ENCODE assay signal across 1 cellular context in the genomic region with DNA sequence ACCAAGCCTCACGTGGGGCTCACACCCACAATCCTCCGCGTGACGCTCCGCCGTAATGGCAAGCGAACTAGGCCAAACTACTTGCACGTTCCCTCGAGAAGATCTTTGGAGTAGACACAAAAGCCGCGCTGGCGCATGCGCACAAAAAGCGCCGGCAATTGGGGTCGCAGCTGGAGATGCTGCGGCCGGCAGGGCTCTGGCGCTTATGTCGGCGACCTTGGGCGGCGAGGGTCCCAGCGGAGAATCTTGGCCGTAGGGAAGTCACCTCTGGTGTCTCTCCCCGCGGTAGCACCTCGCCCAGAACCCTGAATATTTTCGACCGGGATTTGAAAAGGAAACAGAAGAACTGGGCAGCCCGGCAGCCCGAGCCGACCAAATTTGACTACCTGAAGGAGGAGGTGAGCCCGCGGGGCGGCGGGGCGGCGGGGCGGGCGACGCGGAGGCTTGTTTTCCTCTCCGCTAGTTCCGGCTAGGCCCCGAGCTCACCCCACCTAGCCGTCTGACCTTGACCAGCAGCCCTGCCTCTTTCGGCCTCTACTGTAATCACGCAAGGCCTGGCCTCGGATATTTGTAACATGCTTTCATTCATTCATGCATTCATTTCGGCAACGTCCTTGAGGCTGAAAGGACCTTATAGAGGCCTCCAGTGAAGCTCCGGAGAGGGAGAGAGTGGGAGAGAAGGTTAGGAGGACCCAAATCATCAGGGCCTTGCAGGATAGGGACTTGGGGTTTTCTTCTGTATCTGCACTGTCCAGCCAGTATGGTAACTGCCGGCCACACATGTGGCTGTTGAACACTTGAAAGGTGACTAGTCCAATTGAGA.
A peak's percentile ranks its signal among the peaks of the same experiment; 100 is the strongest.
TF ChIP-seq lines count a peak whose summit lies in the region.

A gene with protein sequence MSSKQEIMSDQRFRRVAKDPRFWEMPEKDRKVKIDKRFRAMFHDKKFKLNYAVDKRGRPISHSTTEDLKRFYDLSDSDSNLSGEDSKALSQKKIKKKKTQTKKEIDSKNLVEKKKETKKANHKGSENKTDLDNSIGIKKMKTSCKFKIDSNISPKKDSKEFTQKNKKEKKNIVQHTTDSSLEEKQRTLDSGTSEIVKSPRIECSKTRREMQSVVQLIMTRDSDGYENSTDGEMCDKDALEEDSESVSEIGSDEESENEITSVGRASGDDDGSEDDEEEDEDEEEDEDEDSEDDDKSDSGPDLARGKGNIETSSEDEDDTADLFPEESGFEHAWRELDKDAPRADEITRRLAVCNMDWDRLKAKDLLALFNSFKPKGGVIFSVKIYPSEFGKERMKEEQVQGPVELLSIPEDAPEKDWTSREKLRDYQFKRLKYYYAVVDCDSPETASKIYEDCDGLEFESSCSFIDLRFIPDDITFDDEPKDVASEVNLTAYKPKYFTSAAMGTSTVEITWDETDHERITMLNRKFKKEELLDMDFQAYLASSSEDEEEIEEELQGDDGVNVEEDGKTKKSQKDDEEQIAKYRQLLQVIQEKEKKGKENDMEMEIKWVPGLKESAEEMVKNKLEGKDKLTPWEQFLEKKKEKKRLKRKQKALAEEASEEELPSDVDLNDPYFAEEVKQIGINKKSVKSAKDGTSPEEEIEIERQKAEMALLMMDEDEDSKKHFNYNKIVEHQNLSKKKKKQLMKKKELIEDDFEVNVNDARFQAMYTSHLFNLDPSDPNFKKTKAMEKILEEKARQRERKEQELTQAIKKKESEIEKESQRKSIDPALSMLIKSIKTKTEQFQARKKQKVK (minus strand): TSS at position 27 of the 823 bp plus-strand sequence. CDS start 1,779 bp downstream, outside the sequence.
A gene with protein sequence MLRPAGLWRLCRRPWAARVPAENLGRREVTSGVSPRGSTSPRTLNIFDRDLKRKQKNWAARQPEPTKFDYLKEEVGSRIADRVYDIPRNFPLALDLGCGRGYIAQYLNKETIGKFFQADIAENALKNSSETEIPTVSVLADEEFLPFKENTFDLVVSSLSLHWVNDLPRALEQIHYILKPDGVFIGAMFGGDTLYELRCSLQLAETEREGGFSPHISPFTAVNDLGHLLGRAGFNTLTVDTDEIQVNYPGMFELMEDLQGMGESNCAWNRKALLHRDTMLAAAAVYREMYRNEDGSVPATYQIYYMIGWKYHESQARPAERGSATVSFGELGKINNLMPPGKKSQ (plus strand): TSS at position 136 of the 823 bp plus-strand sequence. CDS start 41 bp downstream, at position 177.

TF ChIP-seq in GM12878, 131 proteins besides CTCF, POLR2A, EP300 and RAD21 (continued from another document and continues in another):
- TF ChIP-seq, protein P1, sequence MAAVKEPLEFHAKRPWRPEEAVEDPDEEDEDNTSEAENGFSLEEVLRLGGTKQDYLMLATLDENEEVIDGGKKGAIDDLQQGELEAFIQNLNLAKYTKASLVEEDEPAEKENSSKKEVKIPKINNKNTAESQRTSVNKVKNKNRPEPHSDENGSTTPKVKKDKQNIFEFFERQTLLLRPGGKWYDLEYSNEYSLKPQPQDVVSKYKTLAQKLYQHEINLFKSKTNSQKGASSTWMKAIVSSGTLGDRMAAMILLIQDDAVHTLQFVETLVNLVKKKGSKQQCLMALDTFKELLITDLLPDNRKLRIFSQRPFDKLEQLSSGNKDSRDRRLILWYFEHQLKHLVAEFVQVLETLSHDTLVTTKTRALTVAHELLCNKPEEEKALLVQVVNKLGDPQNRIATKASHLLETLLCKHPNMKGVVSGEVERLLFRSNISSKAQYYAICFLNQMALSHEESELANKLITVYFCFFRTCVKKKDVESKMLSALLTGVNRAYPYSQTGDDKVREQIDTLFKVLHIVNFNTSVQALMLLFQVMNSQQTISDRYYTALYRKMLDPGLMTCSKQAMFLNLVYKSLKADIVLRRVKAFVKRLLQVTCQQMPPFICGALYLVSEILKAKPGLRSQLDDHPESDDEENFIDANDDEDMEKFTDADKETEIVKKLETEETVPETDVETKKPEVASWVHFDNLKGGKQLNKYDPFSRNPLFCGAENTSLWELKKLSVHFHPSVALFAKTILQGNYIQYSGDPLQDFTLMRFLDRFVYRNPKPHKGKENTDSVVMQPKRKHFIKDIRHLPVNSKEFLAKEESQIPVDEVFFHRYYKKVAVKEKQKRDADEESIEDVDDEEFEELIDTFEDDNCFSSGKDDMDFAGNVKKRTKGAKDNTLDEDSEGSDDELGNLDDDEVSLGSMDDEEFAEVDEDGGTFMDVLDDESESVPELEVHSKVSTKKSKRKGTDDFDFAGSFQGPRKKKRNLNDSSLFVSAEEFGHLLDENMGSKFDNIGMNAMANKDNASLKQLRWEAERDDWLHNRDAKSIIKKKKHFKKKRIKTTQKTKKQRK (IDR thresholded peaks at IDR 0.05; ENCODE audit: low read depth, low read length), result no peak
- TF ChIP-seq, protein P2, sequence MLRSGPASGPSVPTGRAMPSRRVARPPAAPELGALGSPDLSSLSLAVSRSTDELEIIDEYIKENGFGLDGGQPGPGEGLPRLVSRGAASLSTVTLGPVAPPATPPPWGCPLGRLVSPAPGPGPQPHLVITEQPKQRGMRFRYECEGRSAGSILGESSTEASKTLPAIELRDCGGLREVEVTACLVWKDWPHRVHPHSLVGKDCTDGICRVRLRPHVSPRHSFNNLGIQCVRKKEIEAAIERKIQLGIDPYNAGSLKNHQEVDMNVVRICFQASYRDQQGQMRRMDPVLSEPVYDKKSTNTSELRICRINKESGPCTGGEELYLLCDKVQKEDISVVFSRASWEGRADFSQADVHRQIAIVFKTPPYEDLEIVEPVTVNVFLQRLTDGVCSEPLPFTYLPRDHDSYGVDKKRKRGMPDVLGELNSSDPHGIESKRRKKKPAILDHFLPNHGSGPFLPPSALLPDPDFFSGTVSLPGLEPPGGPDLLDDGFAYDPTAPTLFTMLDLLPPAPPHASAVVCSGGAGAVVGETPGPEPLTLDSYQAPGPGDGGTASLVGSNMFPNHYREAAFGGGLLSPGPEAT (IDR thresholded peaks at IDR 0.05; ENCODE audit: low read depth), result peak; percentile 86
- TF ChIP-seq BACH1 (IDR thresholded peaks at IDR 0.05; ENCODE audit: borderline replicate concordance), result 0 out of 2 replicates have a peak, but pooled peaks have one; percentile 62
- TF ChIP-seq, protein P3, sequence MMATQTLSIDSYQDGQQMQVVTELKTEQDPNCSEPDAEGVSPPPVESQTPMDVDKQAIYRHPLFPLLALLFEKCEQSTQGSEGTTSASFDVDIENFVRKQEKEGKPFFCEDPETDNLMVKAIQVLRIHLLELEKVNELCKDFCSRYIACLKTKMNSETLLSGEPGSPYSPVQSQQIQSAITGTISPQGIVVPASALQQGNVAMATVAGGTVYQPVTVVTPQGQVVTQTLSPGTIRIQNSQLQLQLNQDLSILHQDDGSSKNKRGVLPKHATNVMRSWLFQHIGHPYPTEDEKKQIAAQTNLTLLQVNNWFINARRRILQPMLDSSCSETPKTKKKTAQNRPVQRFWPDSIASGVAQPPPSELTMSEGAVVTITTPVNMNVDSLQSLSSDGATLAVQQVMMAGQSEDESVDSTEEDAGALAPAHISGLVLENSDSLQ (IDR thresholded peaks at IDR 0.05), result peak; percentile 27; the same call in 1 of the 2 replicates
- peak; percentile 98; the same call in 1 of the 2 replicates for TF ChIP-seq MXI1 (IDR thresholded peaks at IDR 0.05; ENCODE audit: low read depth, low read length)
- TF ChIP-seq, protein P4, sequence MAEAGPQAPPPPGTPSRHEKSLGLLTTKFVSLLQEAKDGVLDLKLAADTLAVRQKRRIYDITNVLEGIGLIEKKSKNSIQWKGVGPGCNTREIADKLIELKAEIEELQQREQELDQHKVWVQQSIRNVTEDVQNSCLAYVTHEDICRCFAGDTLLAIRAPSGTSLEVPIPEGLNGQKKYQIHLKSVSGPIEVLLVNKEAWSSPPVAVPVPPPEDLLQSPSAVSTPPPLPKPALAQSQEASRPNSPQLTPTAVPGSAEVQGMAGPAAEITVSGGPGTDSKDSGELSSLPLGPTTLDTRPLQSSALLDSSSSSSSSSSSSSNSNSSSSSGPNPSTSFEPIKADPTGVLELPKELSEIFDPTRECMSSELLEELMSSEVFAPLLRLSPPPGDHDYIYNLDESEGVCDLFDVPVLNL (IDR thresholded peaks at IDR 0.05; ENCODE audit: low read depth, low read length), result no peak
- TF ChIP-seq JUND (IDR thresholded peaks at IDR 0.05; ENCODE audit: low read depth, low read length), result no peak
- TF ChIP-seq, protein P5, sequence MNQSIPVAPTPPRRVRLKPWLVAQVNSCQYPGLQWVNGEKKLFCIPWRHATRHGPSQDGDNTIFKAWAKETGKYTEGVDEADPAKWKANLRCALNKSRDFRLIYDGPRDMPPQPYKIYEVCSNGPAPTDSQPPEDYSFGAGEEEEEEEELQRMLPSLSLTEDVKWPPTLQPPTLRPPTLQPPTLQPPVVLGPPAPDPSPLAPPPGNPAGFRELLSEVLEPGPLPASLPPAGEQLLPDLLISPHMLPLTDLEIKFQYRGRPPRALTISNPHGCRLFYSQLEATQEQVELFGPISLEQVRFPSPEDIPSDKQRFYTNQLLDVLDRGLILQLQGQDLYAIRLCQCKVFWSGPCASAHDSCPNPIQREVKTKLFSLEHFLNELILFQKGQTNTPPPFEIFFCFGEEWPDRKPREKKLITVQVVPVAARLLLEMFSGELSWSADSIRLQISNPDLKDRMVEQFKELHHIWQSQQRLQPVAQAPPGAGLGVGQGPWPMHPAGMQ (IDR thresholded peaks at IDR 0.05; ENCODE audit: borderline replicate concordance), result no peak
- TF ChIP-seq JUNB (IDR thresholded peaks at IDR 0.05), result no peak
- TF ChIP-seq POU2F2 (IDR thresholded peaks at IDR 0.05; ENCODE audit: borderline replicate concordance, low read depth, low read length), result peak; percentile 87; the same call in 2 of the 3 replicates
- TF ChIP-seq, protein P6, sequence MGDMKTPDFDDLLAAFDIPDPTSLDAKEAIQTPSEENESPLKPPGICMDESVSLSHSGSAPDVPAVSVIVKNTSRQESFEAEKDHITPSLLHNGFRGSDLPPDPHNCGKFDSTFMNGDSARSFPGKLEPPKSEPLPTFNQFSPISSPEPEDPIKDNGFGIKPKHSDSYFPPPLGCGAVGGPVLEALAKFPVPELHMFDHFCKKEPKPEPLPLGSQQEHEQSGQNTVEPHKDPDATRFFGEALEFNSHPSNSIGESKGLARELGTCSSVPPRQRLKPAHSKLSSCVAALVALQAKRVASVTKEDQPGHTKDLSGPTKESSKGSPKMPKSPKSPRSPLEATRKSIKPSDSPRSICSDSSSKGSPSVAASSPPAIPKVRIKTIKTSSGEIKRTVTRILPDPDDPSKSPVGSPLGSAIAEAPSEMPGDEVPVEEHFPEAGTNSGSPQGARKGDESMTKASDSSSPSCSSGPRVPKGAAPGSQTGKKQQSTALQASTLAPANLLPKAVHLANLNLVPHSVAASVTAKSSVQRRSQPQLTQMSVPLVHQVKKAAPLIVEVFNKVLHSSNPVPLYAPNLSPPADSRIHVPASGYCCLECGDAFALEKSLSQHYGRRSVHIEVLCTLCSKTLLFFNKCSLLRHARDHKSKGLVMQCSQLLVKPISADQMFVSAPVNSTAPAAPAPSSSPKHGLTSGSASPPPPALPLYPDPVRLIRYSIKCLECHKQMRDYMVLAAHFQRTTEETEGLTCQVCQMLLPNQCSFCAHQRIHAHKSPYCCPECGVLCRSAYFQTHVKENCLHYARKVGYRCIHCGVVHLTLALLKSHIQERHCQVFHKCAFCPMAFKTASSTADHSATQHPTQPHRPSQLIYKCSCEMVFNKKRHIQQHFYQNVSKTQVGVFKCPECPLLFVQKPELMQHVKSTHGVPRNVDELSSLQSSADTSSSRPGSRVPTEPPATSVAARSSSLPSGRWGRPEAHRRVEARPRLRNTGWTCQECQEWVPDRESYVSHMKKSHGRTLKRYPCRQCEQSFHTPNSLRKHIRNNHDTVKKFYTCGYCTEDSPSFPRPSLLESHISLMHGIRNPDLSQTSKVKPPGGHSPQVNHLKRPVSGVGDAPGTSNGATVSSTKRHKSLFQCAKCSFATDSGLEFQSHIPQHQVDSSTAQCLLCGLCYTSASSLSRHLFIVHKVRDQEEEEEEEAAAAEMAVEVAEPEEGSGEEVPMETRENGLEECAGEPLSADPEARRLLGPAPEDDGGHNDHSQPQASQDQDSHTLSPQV (IDR thresholded peaks at IDR 0.05), result no peak
- TF ChIP-seq, protein P7, sequence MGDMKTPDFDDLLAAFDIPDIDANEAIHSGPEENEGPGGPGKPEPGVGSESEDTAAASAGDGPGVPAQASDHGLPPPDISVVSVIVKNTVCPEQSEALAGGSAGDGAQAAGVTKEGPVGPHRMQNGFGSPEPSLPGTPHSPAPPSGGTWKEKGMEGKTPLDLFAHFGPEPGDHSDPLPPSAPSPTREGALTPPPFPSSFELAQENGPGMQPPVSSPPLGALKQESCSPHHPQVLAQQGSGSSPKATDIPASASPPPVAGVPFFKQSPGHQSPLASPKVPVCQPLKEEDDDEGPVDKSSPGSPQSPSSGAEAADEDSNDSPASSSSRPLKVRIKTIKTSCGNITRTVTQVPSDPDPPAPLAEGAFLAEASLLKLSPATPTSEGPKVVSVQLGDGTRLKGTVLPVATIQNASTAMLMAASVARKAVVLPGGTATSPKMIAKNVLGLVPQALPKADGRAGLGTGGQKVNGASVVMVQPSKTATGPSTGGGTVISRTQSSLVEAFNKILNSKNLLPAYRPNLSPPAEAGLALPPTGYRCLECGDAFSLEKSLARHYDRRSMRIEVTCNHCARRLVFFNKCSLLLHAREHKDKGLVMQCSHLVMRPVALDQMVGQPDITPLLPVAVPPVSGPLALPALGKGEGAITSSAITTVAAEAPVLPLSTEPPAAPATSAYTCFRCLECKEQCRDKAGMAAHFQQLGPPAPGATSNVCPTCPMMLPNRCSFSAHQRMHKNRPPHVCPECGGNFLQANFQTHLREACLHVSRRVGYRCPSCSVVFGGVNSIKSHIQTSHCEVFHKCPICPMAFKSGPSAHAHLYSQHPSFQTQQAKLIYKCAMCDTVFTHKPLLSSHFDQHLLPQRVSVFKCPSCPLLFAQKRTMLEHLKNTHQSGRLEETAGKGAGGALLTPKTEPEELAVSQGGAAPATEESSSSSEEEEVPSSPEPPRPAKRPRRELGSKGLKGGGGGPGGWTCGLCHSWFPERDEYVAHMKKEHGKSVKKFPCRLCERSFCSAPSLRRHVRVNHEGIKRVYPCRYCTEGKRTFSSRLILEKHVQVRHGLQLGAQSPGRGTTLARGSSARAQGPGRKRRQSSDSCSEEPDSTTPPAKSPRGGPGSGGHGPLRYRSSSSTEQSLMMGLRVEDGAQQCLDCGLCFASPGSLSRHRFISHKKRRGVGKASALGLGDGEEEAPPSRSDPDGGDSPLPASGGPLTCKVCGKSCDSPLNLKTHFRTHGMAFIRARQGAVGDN (IDR thresholded peaks at IDR 0.05), result peak; percentile 95
- TF ChIP-seq ZSCAN29 (IDR thresholded peaks at IDR 0.05), result no peak
- TF ChIP-seq MTA2 (IDR thresholded peaks at IDR 0.05; ENCODE audit: low read depth), result no peak
- TF ChIP-seq EZH2 (IDR thresholded peaks at IDR 0.05; ENCODE audit: borderline replicate concordance, control insufficient read depth, low read depth, low read length), result no peak
- peak; percentile 83 for TF ChIP-seq IKZF1 (conservative IDR thresholded peaks at IDR 0.05)
- no peak for TF ChIP-seq CEBPB (IDR thresholded peaks at IDR 0.05; ENCODE audit: borderline replicate concordance in 1 of 2, low read depth in 2 of 2, low read length in 2 of 2)
- TF ChIP-seq, protein P8, sequence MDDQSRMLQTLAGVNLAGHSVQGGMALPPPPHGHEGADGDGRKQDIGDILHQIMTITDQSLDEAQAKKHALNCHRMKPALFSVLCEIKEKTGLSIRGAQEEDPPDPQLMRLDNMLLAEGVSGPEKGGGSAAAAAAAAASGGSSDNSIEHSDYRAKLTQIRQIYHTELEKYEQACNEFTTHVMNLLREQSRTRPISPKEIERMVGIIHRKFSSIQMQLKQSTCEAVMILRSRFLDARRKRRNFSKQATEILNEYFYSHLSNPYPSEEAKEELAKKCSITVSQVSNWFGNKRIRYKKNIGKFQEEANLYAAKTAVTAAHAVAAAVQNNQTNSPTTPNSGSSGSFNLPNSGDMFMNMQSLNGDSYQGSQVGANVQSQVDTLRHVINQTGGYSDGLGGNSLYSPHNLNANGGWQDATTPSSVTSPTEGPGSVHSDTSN (IDR thresholded peaks at IDR 0.05; ENCODE audit: insufficient replicate concordance, low read depth, low read length), result peak; percentile 8
- TF ChIP-seq RUNX3 (IDR thresholded peaks at IDR 0.05; ENCODE audit: low read length), result peak; percentile 86
